Comparison of ENCODE assay signal across 1 cellular context in genomic region chr11:58576792-58577440, GRCh38.
TF ChIP-seq lines count a peak whose summit lies in the region.

No MANE protein-coding gene starts in this region.

TF ChIP-seq in liver, 16 proteins besides CTCF, POLR2A, EP300 and RAD21 (continued from another document):
- TF ChIP-seq, protein P1, sequence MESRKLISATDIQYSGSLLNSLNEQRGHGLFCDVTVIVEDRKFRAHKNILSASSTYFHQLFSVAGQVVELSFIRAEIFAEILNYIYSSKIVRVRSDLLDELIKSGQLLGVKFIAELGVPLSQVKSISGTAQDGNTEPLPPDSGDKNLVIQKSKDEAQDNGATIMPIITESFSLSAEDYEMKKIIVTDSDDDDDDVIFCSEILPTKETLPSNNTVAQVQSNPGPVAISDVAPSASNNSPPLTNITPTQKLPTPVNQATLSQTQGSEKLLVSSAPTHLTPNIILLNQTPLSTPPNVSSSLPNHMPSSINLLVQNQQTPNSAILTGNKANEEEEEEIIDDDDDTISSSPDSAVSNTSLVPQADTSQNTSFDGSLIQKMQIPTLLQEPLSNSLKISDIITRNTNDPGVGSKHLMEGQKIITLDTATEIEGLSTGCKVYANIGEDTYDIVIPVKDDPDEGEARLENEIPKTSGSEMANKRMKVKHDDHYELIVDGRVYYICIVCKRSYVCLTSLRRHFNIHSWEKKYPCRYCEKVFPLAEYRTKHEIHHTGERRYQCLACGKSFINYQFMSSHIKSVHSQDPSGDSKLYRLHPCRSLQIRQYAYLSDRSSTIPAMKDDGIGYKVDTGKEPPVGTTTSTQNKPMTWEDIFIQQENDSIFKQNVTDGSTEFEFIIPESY (IDR thresholded peaks at IDR 0.05) = no peak
